9 cellular contexts compared by ENCODE assay signal in the genomic region with DNA sequence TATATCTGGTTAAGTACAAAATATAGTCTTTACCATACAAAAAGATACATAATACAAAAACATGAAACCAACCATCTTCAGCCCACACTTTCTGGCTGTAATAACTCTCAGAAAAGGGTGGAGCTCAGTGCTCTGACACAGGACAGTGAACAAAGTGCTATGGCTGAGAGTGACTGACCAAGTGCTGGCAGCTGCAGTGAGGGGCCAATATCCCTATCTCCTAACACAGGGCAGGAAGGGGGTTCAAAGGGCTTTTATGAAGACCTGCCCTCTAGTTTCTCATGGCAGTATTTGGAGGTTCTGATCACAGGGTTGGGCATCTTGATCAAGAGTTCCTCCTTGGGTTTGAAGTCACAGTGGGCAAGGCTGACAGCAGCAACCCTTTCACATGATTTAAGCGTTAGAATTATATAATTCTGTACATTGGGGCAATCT. TPM values are rescaled to one million over a fixed set of nuclear protein-coding genes. Genes with fewer than 3 reads are reported as not detected.
DNase-seq lines count a peak whose midpoint lies in the region; ATAC-seq and TF ChIP-seq lines count a peak whose summit lies in the region.
"Had no signal": no experiment of that assay in that cellular context is flagged by ENCODE, and none has a peak within 500 bp of the region (broad histone marks: within the 10 kb centered on the region; RNA-seq: fewer than 3 reads in every experiment).

No MANE protein-coding gene starts in this region.

- H3K27me3 ChIP-seq in CD4-positive, CD25-positive, alpha-beta regulatory T cell (ENCODE audit: control insufficient read depth, insufficient read depth, low read length): no peaks in the 10 kb centered on the region
- H3K27me3 ChIP-seq in RWPE2 (ENCODE audit: insufficient read depth, poor library complexity, severe bottlenecking) (no peaks in the 10 kb centered on the region), neutrophil (no peaks in the 10 kb centered on the region)

- H3K27ac Mint-ChIP-seq in CD4-positive, CD25-positive, alpha-beta regulatory T cell: peak overlapping the region; percentile 83 to 96 (median 85)

- peaks cover 18 to 61% (median 48%) of the 10 kb centered on the region in 4 donors for H3K4me1 Mint-ChIP-seq in CD4-positive, CD25-positive, alpha-beta regulatory T cell

- H3K9me3 Mint-ChIP-seq in CD4-positive, CD25-positive, alpha-beta regulatory T cell: peaks cover 0 to 10% (median 1%) of the 10 kb centered on the region in 7 donors

- H3K4me3 ChIP-seq in CD4-positive, CD25-positive, alpha-beta regulatory T cell (ENCODE audit: low read depth, low read length): peak overlapping the region; percentile 97
- no peak overlapping the region for H3K4me3 ChIP-seq in RWPE2 (ENCODE audit: severe bottlenecking)
- peak overlapping the region; percentile 81 for H3K4me3 ChIP-seq in epithelial cell of proximal tubule (ENCODE audit: low read depth, low read length)
- peak overlapping the region; percentile 95 to 100 for H3K4me3 ChIP-seq in neutrophil (ENCODE audit: low read depth in 1 of 2, low read length in 1 of 2)

- peaks cover 42% of the 10 kb centered on the region for H3K36me3 ChIP-seq in CD4-positive, CD25-positive, alpha-beta regulatory T cell (ENCODE audit: control insufficient read depth, insufficient read depth, low read length)
- H3K36me3 ChIP-seq in RWPE2 (ENCODE audit: low read depth) (peaks cover 43% of the 10 kb centered on the region), neutrophil (peaks cover 47% of the 10 kb centered on the region)

- no peaks in the 10 kb centered on the region for H3K9me3 ChIP-seq in CD4-positive, CD25-positive, alpha-beta regulatory T cell (ENCODE audit: control insufficient read depth in 2 of 2, low read length in 2 of 2)
- no peaks in the 10 kb centered on the region for H3K9me3 ChIP-seq in RWPE2 (ENCODE audit: severe bottlenecking)
- no peaks in the 10 kb centered on the region for H3K9me3 ChIP-seq in neutrophil

- peaks cover 50% of the 10 kb centered on the region for H3K4me1 ChIP-seq in CD4-positive, CD25-positive, alpha-beta regulatory T cell (ENCODE audit: control insufficient read depth, insufficient read depth, low read length, poor library complexity, severe bottlenecking)
- H3K4me1 ChIP-seq in RWPE2 (ENCODE audit: insufficient read depth, poor library complexity, severe bottlenecking) (peaks cover 15% of the 10 kb centered on the region), neutrophil (ENCODE audit: control insufficient read depth in 1 of 2, insufficient read depth in 1 of 2, low read depth in 1 of 2, low read length in 1 of 2) (peaks cover 41 to 58% of the 10 kb centered on the region in 2 experiments)

- ATAC-seq in CD4-positive, CD25-positive, alpha-beta regulatory T cell (ENCODE audit: low read depth in 2 of 2): no peak
- ATAC-seq in RWPE2 (ENCODE audit: low read depth): no peak
- ATAC-seq: Panc1 had no signal

- TF ChIP-seq CTCF in RWPE2 (IDR thresholded peaks at IDR 0.05; ENCODE audit: poor library complexity, severe bottlenecking): no peak
- no peak for TF ChIP-seq CTCF in epithelial cell of proximal tubule (conservative IDR thresholded peaks at IDR 0.05; ENCODE audit: low read depth, low read length)
- no peak for TF ChIP-seq CTCF in neutrophil (IDR thresholded peaks at IDR 0.05)

- no peaks in the 10 kb centered on the region for H3K27me3 Mint-ChIP-seq in CD4-positive, CD25-positive, alpha-beta regulatory T cell

- peak overlapping the region; percentile 93 for H3K27ac ChIP-seq in CD4-positive, CD25-positive, alpha-beta regulatory T cell (ENCODE audit: insufficient read depth, low read length, poor library complexity, severe bottlenecking)
- H3K27ac ChIP-seq in RWPE2 (ENCODE audit: poor library complexity, severe bottlenecking): peak overlapping the region; percentile 91
- H3K27ac ChIP-seq in neutrophil: peak overlapping the region; percentile 94

- peak in 1 of 3 donors; percentile 22 for DNase-seq in CD4-positive, CD25-positive, alpha-beta regulatory T cell
- DNase-seq in RWPE2 (ENCODE audit: low spot score) (no peak), epithelial cell of proximal tubule (ENCODE audit: low read depth) (no peak), NCI-H1417 treated with DMSO at 0.1 percent for 48 hours (lab: John Stamatoyannopoulos, UW) (no peak), G401 (ENCODE audit: low spot score) (no peak), cerebellar nuclear complex (lab: John Stamatoyannopoulos, UW) (no peak), NCI-H69 (lab: John Stamatoyannopoulos, UW) (no peak)

- H3K4me3 Mint-ChIP-seq in CD4-positive, CD25-positive, alpha-beta regulatory T cell: peak overlapping the region; percentile 90 to 100 (median 98)

- in situ Hi-C loops in G401 (cut with HindIII; ENCODE audit: low sequenced_read_pairs): no loop called here

- peaks cover 49% of the 10 kb centered on the region for H3K36me3 Mint-ChIP-seq in CD4-positive, CD25-positive, alpha-beta regulatory T cell

RNA-seq across cellular contexts. Expression of gene TXNIP, which starts 3.9 kb away (rescaled TPM):
- 1,496 TPM for total RNA-seq in CD4-positive, CD25-positive, alpha-beta regulatory T cell
- polyA plus RNA-seq in CD4-positive, CD25-positive, alpha-beta regulatory T cell: 1,000 to 10,000 TPM; 2,637 to 4,955 (median 3,590) TPM
- total RNA-seq in epithelial cell of proximal tubule: 22.1 and 198 TPM in 2 replicates
- 1.8 and 4.7 TPM in 2 replicates for total RNA-seq in G401 (2014; rRNA removed; shearing (Covaris generic))

RNA-seq across cellular contexts. Expression of gene POLR3GL, which starts 28.0 kb away (rescaled TPM):
- 30.8 TPM for total RNA-seq in CD4-positive, CD25-positive, alpha-beta regulatory T cell
- 100 to 1,000 TPM; 103 to 129 (median 109) TPM for polyA plus RNA-seq in CD4-positive, CD25-positive, alpha-beta regulatory T cell
- total RNA-seq in epithelial cell of proximal tubule: 15.6 and 16.1 TPM in 2 replicates
- total RNA-seq in G401 (2014; rRNA removed; shearing (Covaris generic)): 13.4 and 13.5 TPM in 2 replicates

RNA-seq across cellular contexts. Expression of gene ANKRD34A, which starts 28.1 kb away (rescaled TPM):
- total RNA-seq in CD4-positive, CD25-positive, alpha-beta regulatory T cell: 1.6 TPM
- under 1 TPM; 0.07 to 0.45 (median 0.31) TPM for polyA plus RNA-seq in CD4-positive, CD25-positive, alpha-beta regulatory T cell
- 0.06 and 0.14 TPM in 2 replicates for total RNA-seq in epithelial cell of proximal tubule
- 2.5 and 16.1 TPM in 2 replicates for total RNA-seq in G401 (2014; rRNA removed; shearing (Covaris generic))

RNA-seq across cellular contexts. Expression of gene HJV, which starts 29.0 kb away (rescaled TPM):
- total RNA-seq in CD4-positive, CD25-positive, alpha-beta regulatory T cell: not detected
- not detected for polyA plus RNA-seq in CD4-positive, CD25-positive, alpha-beta regulatory T cell
- 0.35 TPM in 1 of 2 replicates, not detected in the other for total RNA-seq in epithelial cell of proximal tubule
- total RNA-seq in G401 (2014; rRNA removed; shearing (Covaris generic)): not detected in 2 replicates

RNA-seq across cellular contexts. Expression of gene LIX1L, which starts 34.7 kb away (rescaled TPM):
- total RNA-seq in CD4-positive, CD25-positive, alpha-beta regulatory T cell: 36.2 TPM
- 10 to 100 TPM; 21.7 to 26.9 (median 25.9) TPM for polyA plus RNA-seq in CD4-positive, CD25-positive, alpha-beta regulatory T cell
- 22.3 and 32.5 TPM in 2 replicates for total RNA-seq in epithelial cell of proximal tubule
- 31.7 and 32.1 TPM in 2 replicates for total RNA-seq in G401 (2014; rRNA removed; shearing (Covaris generic))
